Comparison of ENCODE assay signal across 1 cellular context in the genomic region with DNA sequence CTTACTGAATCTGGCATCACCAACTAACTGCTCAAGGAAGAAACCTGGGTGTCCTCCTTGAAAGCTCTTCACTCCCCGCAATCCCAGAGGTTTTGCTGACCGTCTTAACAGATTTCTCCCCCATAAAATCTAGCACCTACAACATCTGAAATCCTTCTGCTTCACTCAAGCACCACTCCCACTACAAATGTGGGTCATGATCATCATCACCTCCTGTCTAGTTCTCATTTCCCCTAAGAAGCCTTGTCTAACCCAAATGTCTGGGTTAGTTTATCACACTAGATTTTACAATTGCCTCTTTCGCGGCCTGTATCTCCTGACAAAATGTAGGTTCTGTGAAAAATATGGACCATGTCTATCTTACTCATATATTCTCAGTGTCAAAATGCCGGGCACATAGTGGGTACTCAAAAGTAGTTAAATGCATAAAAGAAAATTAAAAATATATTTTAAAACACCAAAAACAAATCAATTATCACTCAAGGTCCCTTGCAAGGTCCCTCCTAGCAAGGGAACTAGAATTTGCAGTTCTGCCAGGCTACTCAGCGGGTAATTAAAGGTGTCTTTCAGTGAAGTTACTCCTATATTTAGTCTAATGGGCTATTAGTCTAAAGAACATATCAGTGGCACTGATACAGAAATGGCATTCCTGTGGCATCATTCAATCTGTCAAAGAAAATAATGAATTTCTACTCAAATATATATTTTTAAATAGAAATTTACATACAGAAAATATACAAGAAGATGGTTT.
TF ChIP-seq lines count a peak whose summit lies in the region.

No MANE protein-coding gene starts in this region.

TF ChIP-seq in WTC11, 78 proteins besides CTCF, POLR2A, EP300 and RAD21:
- TF ChIP-seq ZNF263 (CRISPR knock-in tag; IDR thresholded peaks at IDR 0.05; ENCODE audit: low read depth) = no peak
- TF ChIP-seq PREB (CRISPR knock-in tag; IDR thresholded peaks at IDR 0.05; ENCODE audit: borderline replicate concordance) = no peak
- TF ChIP-seq FOXP1 (CRISPR knock-in tag; IDR thresholded peaks at IDR 0.05; ENCODE audit: borderline replicate concordance) = no peak
- TF ChIP-seq AFF4 (CRISPR knock-in tag; IDR thresholded peaks at IDR 0.05; ENCODE audit: borderline replicate concordance) = no peak
- TF ChIP-seq ZSCAN18 (CRISPR knock-in tag; IDR thresholded peaks at IDR 0.05) = no peak
- TF ChIP-seq GABPB1 (CRISPR knock-in tag; IDR thresholded peaks at IDR 0.05) = no peak
- no peak for TF ChIP-seq SMAD4 (CRISPR knock-in tag; IDR thresholded peaks at IDR 0.05)
- TF ChIP-seq MXD4 (CRISPR knock-in tag; IDR thresholded peaks at IDR 0.05; ENCODE audit: borderline replicate concordance) = no peak
- TF ChIP-seq TEAD1 (CRISPR knock-in tag; IDR thresholded peaks at IDR 0.05) = no peak
- no peak for TF ChIP-seq ZNF512 (CRISPR knock-in tag; IDR thresholded peaks at IDR 0.05; ENCODE audit: borderline replicate concordance)
TF ChIP-seq in WTC11: peak in this region for 0.
